Comparison of ENCODE assay signal across 1 cellular context in the genomic region with DNA sequence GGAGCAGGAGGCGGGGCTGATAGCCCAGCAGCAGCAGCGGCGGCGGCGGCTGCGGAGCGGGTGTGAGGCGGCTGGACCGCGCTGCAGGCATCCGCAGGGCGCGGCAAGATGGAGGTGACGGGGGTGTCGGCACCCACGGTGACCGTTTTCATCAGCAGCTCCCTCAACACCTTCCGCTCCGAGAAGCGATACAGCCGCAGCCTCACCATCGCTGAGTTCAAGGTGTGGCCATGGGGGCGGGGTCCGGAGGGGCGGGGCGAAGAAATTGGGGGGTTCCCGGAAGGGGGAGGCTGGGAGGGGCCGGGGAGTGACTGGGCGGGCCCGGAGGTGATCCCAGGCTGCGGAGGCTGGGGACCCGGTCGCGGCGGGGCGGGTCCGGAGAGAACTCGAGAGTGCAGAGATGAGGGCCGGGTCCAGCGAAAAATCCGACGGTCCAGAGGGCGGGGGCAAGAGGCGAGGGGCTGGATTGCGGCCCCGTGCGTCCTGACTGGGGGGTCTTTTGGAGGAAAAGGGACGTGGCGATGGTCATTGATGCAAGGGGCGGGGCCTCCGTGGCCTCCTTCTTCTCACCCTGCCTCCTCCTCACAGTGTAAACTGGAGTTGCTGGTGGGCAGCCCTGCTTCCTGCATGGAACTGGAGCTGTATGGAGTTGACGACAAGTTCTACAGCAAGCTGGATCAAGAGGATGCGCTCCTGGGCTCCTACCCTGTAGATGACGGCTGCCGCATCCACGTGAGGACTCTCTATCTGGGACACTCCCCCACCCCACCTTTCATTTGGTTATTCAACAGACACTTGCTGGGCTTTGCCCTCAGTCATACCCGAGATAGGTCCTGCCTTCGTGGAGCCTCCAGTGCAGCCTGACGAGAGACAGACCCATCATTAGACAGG.
TF ChIP-seq lines count a peak whose summit lies in the region.

A gene with protein sequence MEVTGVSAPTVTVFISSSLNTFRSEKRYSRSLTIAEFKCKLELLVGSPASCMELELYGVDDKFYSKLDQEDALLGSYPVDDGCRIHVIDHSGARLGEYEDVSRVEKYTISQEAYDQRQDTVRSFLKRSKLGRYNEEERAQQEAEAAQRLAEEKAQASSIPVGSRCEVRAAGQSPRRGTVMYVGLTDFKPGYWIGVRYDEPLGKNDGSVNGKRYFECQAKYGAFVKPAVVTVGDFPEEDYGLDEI (plus strand): TSS at position 16 of the 891 bp plus-strand sequence. CDS start 93 bp downstream, at position 109.

TF ChIP-seq in HepG2, 621 proteins besides CTCF, POLR2A, EP300 and RAD21 (continued from another document and continues in another):
- TF ChIP-seq, protein P1, sequence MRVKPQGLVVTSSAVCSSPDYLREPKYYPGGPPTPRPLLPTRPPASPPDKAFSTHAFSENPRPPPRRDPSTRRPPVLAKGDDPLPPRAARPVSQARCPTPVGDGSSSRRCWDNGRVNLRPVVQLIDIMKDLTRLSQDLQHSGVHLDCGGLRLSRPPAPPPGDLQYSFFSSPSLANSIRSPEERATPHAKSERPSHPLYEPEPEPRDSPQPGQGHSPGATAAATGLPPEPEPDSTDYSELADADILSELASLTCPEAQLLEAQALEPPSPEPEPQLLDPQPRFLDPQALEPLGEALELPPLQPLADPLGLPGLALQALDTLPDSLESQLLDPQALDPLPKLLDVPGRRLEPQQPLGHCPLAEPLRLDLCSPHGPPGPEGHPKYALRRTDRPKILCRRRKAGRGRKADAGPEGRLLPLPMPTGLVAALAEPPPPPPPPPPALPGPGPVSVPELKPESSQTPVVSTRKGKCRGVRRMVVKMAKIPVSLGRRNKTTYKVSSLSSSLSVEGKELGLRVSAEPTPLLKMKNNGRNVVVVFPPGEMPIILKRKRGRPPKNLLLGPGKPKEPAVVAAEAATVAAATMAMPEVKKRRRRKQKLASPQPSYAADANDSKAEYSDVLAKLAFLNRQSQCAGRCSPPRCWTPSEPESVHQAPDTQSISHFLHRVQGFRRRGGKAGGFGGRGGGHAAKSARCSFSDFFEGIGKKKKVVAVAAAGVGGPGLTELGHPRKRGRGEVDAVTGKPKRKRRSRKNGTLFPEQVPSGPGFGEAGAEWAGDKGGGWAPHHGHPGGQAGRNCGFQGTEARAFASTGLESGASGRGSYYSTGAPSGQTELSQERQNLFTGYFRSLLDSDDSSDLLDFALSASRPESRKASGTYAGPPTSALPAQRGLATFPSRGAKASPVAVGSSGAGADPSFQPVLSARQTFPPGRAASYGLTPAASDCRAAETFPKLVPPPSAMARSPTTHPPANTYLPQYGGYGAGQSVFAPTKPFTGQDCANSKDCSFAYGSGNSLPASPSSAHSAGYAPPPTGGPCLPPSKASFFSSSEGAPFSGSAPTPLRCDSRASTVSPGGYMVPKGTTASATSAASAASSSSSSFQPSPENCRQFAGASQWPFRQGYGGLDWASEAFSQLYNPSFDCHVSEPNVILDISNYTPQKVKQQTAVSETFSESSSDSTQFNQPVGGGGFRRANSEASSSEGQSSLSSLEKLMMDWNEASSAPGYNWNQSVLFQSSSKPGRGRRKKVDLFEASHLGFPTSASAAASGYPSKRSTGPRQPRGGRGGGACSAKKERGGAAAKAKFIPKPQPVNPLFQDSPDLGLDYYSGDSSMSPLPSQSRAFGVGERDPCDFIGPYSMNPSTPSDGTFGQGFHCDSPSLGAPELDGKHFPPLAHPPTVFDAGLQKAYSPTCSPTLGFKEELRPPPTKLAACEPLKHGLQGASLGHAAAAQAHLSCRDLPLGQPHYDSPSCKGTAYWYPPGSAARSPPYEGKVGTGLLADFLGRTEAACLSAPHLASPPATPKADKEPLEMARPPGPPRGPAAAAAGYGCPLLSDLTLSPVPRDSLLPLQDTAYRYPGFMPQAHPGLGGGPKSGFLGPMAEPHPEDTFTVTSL (CRISPR knock-in tag; IDR thresholded peaks at IDR 0.05; ENCODE audit: borderline replicate concordance) = peak; percentile 29; the same call in 1 of the 2 replicates
- TF ChIP-seq, protein P2, sequence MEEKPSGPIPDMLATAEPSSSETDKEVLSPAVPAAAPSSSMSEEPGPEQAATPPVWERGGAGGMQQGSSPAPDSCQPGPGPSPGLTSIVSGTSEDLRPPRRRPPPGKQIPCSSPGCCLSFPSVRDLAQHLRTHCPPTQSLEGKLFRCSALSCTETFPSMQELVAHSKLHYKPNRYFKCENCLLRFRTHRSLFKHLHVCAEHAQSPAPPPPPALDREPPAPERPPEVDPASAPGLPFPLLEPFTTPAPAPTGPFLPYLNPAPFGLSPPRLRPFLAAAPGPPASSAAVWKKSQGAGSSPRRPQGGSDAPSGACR (CRISPR knock-in tag; IDR thresholded peaks at IDR 0.05) = peak; percentile 80
- TF ChIP-seq PHF8 (CRISPR knock-in tag; IDR thresholded peaks at IDR 0.05) = peak; percentile 36; the same call in 1 of the 2 replicates
- TF ChIP-seq, protein P3, sequence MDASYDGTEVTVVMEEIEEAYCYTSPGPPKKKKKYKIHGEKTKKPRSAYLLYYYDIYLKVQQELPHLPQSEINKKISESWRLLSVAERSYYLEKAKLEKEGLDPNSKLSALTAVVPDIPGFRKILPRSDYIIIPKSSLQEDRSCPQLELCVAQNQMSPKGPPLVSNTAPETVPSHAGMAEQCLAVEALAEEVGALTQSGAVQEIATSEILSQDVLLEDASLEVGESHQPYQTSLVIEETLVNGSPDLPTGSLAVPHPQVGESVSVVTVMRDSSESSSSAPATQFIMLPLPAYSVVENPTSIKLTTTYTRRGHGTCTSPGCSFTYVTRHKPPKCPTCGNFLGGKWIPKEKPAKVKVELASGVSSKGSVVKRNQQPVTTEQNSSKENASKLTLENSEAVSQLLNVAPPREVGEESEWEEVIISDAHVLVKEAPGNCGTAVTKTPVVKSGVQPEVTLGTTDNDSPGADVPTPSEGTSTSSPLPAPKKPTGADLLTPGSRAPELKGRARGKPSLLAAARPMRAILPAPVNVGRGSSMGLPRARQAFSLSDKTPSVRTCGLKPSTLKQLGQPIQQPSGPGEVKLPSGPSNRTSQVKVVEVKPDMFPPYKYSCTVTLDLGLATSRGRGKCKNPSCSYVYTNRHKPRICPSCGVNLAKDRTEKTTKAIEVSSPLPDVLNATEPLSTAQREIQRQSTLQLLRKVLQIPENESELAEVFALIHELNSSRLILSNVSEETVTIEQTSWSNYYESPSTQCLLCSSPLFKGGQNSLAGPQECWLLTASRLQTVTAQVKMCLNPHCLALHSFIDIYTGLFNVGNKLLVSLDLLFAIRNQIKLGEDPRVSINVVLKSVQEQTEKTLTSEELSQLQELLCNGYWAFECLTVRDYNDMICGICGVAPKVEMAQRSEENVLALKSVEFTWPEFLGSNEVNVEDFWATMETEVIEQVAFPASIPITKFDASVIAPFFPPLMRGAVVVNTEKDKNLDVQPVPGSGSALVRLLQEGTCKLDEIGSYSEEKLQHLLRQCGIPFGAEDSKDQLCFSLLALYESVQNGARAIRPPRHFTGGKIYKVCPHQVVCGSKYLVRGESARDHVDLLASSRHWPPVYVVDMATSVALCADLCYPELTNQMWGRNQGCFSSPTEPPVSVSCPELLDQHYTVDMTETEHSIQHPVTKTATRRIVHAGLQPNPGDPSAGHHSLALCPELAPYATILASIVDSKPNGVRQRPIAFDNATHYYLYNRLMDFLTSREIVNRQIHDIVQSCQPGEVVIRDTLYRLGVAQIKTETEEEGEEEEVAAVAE (CRISPR knock-in tag; IDR thresholded peaks at IDR 0.05; ENCODE audit: borderline replicate concordance) = peak; percentile 17; the same call in 1 of the 2 replicates
- TF ChIP-seq SMAD1 (CRISPR knock-in tag; IDR thresholded peaks at IDR 0.05; ENCODE audit: borderline replicate concordance, low read depth) = 0 out of 2 replicates have a peak, but pooled peaks have one; percentile 56
- no peak for TF ChIP-seq PRMT3 (CRISPR knock-in tag; IDR thresholded peaks at IDR 0.05; ENCODE audit: borderline replicate concordance, low read depth)
- 0 out of 2 replicates have a peak, but pooled peaks have one; percentile 17 for TF ChIP-seq ZMAT3 (CRISPR knock-in tag; conservative IDR thresholded peaks at IDR 0.05)
- TF ChIP-seq, protein P4, sequence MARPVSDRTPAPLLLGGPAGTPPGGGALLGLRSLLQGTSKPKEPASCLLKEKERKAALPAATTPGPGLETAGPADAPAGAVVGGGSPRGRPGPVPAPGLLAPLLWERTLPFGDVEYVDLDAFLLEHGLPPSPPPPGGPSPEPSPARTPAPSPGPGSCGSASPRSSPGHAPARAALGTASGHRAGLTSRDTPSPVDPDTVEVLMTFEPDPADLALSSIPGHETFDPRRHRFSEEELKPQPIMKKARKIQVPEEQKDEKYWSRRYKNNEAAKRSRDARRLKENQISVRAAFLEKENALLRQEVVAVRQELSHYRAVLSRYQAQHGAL (CRISPR knock-in tag; IDR thresholded peaks at IDR 0.05; ENCODE audit: not compliant biosample characterization) = no peak
- TF ChIP-seq ZNF317 (CRISPR knock-in tag; IDR thresholded peaks at IDR 0.05) = 0 out of 2 replicates have a peak, but pooled peaks have one; percentile 29
- TF ChIP-seq, protein P5, sequence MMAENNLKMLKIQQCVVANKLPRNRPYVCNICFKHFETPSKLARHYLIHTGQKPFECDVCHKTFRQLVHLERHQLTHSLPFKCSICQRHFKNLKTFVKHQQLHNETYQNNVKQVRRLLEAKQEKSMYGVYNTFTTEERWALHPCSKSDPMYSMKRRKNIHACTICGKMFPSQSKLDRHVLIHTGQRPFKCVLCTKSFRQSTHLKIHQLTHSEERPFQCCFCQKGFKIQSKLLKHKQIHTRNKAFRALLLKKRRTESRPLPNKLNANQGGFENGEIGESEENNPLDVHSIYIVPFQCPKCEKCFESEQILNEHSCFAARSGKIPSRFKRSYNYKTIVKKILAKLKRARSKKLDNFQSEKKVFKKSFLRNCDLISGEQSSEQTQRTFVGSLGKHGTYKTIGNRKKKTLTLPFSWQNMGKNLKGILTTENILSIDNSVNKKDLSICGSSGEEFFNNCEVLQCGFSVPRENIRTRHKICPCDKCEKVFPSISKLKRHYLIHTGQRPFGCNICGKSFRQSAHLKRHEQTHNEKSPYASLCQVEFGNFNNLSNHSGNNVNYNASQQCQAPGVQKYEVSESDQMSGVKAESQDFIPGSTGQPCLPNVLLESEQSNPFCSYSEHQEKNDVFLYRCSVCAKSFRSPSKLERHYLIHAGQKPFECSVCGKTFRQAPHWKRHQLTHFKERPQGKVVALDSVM (CRISPR knock-in tag; IDR thresholded peaks at IDR 0.05) = no peak
- TF ChIP-seq, protein P6, sequence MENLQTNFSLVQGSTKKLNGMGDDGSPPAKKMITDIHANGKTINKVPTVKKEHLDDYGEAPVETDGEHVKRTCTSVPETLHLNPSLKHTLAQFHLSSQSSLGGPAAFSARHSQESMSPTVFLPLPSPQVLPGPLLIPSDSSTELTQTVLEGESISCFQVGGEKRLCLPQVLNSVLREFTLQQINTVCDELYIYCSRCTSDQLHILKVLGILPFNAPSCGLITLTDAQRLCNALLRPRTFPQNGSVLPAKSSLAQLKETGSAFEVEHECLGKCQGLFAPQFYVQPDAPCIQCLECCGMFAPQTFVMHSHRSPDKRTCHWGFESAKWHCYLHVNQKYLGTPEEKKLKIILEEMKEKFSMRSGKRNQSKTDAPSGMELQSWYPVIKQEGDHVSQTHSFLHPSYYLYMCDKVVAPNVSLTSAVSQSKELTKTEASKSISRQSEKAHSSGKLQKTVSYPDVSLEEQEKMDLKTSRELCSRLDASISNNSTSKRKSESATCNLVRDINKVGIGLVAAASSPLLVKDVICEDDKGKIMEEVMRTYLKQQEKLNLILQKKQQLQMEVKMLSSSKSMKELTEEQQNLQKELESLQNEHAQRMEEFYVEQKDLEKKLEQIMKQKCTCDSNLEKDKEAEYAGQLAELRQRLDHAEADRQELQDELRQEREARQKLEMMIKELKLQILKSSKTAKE (CRISPR knock-in tag; IDR thresholded peaks at IDR 0.05; ENCODE audit: borderline replicate concordance) = no peak
- TF ChIP-seq ZNF562 (CRISPR knock-in tag; IDR thresholded peaks at IDR 0.05; ENCODE audit: borderline replicate concordance) = no peak
- TF ChIP-seq, protein P7, sequence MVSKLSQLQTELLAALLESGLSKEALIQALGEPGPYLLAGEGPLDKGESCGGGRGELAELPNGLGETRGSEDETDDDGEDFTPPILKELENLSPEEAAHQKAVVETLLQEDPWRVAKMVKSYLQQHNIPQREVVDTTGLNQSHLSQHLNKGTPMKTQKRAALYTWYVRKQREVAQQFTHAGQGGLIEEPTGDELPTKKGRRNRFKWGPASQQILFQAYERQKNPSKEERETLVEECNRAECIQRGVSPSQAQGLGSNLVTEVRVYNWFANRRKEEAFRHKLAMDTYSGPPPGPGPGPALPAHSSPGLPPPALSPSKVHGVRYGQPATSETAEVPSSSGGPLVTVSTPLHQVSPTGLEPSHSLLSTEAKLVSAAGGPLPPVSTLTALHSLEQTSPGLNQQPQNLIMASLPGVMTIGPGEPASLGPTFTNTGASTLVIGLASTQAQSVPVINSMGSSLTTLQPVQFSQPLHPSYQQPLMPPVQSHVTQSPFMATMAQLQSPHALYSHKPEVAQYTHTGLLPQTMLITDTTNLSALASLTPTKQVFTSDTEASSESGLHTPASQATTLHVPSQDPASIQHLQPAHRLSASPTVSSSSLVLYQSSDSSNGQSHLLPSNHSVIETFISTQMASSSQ (IDR thresholded peaks at IDR 0.05; ENCODE audit: low read depth) = no peak
- TF ChIP-seq, protein P7 (CRISPR knock-in tag; IDR thresholded peaks at IDR 0.05; ENCODE audit: borderline replicate concordance) = 0 out of 2 replicates have a peak, but pooled peaks have one; percentile 37
- TF ChIP-seq, protein P8, sequence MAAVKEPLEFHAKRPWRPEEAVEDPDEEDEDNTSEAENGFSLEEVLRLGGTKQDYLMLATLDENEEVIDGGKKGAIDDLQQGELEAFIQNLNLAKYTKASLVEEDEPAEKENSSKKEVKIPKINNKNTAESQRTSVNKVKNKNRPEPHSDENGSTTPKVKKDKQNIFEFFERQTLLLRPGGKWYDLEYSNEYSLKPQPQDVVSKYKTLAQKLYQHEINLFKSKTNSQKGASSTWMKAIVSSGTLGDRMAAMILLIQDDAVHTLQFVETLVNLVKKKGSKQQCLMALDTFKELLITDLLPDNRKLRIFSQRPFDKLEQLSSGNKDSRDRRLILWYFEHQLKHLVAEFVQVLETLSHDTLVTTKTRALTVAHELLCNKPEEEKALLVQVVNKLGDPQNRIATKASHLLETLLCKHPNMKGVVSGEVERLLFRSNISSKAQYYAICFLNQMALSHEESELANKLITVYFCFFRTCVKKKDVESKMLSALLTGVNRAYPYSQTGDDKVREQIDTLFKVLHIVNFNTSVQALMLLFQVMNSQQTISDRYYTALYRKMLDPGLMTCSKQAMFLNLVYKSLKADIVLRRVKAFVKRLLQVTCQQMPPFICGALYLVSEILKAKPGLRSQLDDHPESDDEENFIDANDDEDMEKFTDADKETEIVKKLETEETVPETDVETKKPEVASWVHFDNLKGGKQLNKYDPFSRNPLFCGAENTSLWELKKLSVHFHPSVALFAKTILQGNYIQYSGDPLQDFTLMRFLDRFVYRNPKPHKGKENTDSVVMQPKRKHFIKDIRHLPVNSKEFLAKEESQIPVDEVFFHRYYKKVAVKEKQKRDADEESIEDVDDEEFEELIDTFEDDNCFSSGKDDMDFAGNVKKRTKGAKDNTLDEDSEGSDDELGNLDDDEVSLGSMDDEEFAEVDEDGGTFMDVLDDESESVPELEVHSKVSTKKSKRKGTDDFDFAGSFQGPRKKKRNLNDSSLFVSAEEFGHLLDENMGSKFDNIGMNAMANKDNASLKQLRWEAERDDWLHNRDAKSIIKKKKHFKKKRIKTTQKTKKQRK (IDR thresholded peaks at IDR 0.05; ENCODE audit: low read length) = no peak
